ENCODE assay signal across 15 cellular contexts in the genomic region with DNA sequence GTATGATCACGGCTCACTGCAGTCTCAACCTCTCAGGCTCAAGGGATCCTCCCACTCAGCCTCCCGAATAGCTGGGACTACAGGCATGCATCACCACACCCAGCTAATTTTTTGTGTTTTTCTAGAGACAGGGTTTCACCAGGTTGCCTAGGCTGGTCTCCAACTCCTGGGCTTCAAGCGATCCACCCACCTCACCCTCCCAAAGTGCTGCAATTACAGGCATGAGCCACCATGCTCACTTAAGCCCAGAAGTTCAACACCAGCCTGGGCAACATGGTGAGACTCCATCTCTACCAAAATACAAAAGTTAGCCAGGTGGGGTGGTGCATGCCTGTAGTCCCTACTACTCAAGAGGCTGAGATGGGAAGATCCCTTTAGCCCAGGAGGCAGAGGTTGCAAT.
"Had no signal": no experiment of that assay in that cellular context is flagged by ENCODE, and none has a peak within 500 bp of the region (broad histone marks: within the 10 kb centered on the region; RNA-seq: fewer than 3 reads in every experiment).

No MANE protein-coding gene starts in this region.

- H3K27me3 ChIP-seq: body of pancreas, tibial artery had no signal

- H3K27me3 Mint-ChIP-seq: activated CD4-positive, alpha-beta T cell treated with anti-CD3 and anti-CD28 coated beads, Interleukin-2, amount 10 ng/mL, durations not matched to agents 7 days and 5 days; activated naive CD4-positive, alpha-beta T cell treated with anti-CD3 and anti-CD28 coated beads, Interleukin-2, amount 10 ng/mL, durations not matched to agents 7 days and 5 days; naive thymus-derived CD4-positive, alpha-beta T cell had no signal

- ATAC-seq: body of pancreas; naive thymus-derived CD4-positive, alpha-beta T cell had no signal

- DNase-seq: activated CD4-positive, alpha-beta T cell treated with anti-CD3 and anti-CD28 coated beads, Interleukin-2, amount 10 ng/mL, durations not matched to agents 7 days and 5 days; activated naive CD4-positive, alpha-beta T cell treated with anti-CD3 and anti-CD28 coated beads, Interleukin-2, amount 10 ng/mL, durations not matched to agents 7 days and 5 days; body of pancreas; central memory CD4-positive, alpha-beta T cell; cortex of kidney; effector CD8-positive, alpha-beta T cell; naive thymus-derived CD4-positive, alpha-beta T cell; retina; stimulated activated CD4-positive, alpha-beta T cell treated with anti-CD3 and anti-CD28 coated beads, Interleukin-15, amount 100 ng/mL, for 24 hours; stimulated activated CD4-positive, alpha-beta T cell treated with anti-CD3 and anti-CD28 coated beads, Interleukin-4, amount 100 ng/mL, for 4 hours; T-helper 9 cell; tibial artery; WERI-Rb-1 had no signal

- H3K27ac Mint-ChIP-seq: activated CD4-positive, alpha-beta T cell treated with anti-CD3 and anti-CD28 coated beads, Interleukin-2, amount 10 ng/mL, durations not matched to agents 7 days and 5 days; activated naive CD4-positive, alpha-beta T cell treated with anti-CD3 and anti-CD28 coated beads, Interleukin-2, amount 10 ng/mL, durations not matched to agents 7 days and 5 days; activated T-helper 2 cell treated with anti-CD3 and anti-CD28 coated beads, Interferon-gamma antibody, Interleukin-2, Interleukin-4, amounts not matched to agents 10 μg/mL and 5 μg/mL and 100 μg/mL, durations not matched to agents 14 hours and 24 hours and 36 hours had no signal

- H3K9me3 ChIP-seq: body of pancreas, tibial artery had no signal

- H3K4me3 Mint-ChIP-seq: activated CD4-positive, alpha-beta T cell treated with anti-CD3 and anti-CD28 coated beads, Interleukin-2, amount 10 ng/mL, durations not matched to agents 7 days and 5 days; activated naive CD4-positive, alpha-beta T cell treated with anti-CD3 and anti-CD28 coated beads, Interleukin-2, amount 10 ng/mL, durations not matched to agents 7 days and 5 days; naive thymus-derived CD4-positive, alpha-beta T cell had no signal

- H3K4me3 ChIP-seq: body of pancreas, tibial artery had no signal

- H3K27ac ChIP-seq: body of pancreas, epithelial cell of prostate, tibial artery, WERI-Rb-1 had no signal
